In genomic region chr17:59826741-59827453, GRCh38 we compare ENCODE assay signal across 10 cellular contexts.
DNase-seq lines count a peak whose midpoint lies in the region; ATAC-seq, FAIRE-seq and TF ChIP-seq lines count a peak whose summit lies in the region.
"Had no signal": no experiment of that assay in that cellular context is flagged by ENCODE, and none has a peak within 500 bp of the region (broad histone marks: within the 10 kb centered on the region; RNA-seq: fewer than 3 reads in every experiment).

No MANE protein-coding gene starts in this region.

- H3K27ac ChIP-seq in A549 (peak overlapping the region; percentile 96 to 97), GM23338 (ENCODE audit: low read depth) (no peak overlapping the region), kidney (ENCODE audit: low read depth in 2 of 2, low read length in 2 of 2) (no peak overlapping the region)
- no peak overlapping the region for H3K27ac ChIP-seq in naive thymus-derived CD4-positive, alpha-beta T cell (ENCODE audit: low read depth, low read length)

- POLR2A ChIA-PET in A549 (lab: Yijun Ruan, JAX): interaction anchor here (1.1 to 9.2 kb wide), 3 partner anchors 15 to 73 kb away, joined by 9 to 375 read pairs (median 70); no protein-coding TSS in a partner anchor
- POLR2A ChIA-PET in naive thymus-derived CD4-positive, alpha-beta T cell (lab: Charles Lee): interaction anchor here (0.6 to 2.0 kb wide), 3 partner anchors 13 to 36 kb away, joined by 3 to 10 read pairs (median 6); no protein-coding TSS in a partner anchor

- no peaks in the 10 kb centered on the region for H3F3A ChIP-seq in GM23338 (replicated peaks; ENCODE audit: low read depth)

- intact Hi-C loops in naive thymus-derived CD4-positive, alpha-beta T cell (cut with micrococcal nuclease): loop anchor here (1.0 to 2.0 kb wide), 2 partner anchors 18 to 65 kb away; no protein-coding TSS in a partner anchor
- intact Hi-C loops in kidney (cut with DNase I): no loop called here

- no peak overlapping the region for H3K4me3 Mint-ChIP-seq in GM23338
- peak overlapping the region in 3 of 10 donors; percentile 0 to 86 (median 0) for H3K4me3 Mint-ChIP-seq in naive thymus-derived CD4-positive, alpha-beta T cell

- H4K20me1 ChIP-seq in GM23338 (replicated peaks; ENCODE audit: insufficient read depth): no peaks in the 10 kb centered on the region

- no peak overlapping the region for H3K9ac ChIP-seq in kidney (ENCODE audit: low read length in 2 of 2)

- no peak for TF ChIP-seq POLR2A in A549 (IDR thresholded peaks at IDR 0.05; ENCODE audit: low read length)

- no peaks in the 10 kb centered on the region for H3K36me3 Mint-ChIP-seq in GM23338 (ENCODE audit: low read depth)
- H3K36me3 Mint-ChIP-seq in activated naive CD4-positive, alpha-beta T cell treated with anti-CD3 and anti-CD28 coated beads, Interleukin-2, amount 50 U/mL, for 72 hours: peaks cover 49% of the 10 kb centered on the region in 2 donors
- peaks cover 0 to 19% (median 10%) of the 10 kb centered on the region in 5 donors for H3K36me3 Mint-ChIP-seq in naive thymus-derived CD4-positive, alpha-beta T cell

- no peaks in the 10 kb centered on the region for H3K9me3 Mint-ChIP-seq in GM23338
- no peaks in the 10 kb centered on the region for H3K9me3 Mint-ChIP-seq in activated naive CD4-positive, alpha-beta T cell treated with anti-CD3 and anti-CD28 coated beads, Interleukin-2, amount 50 U/mL, for 72 hours
- H3K9me3 Mint-ChIP-seq in naive thymus-derived CD4-positive, alpha-beta T cell: no peaks in the 10 kb centered on the region

- H2AFZ ChIP-seq in GM23338: no peak overlapping the region

- TF ChIP-seq EP300 in A549 (IDR thresholded peaks at IDR 0.05): no peak

- no peaks in the 10 kb centered on the region for H3K27me3 ChIP-seq in GM23338 (ENCODE audit: insufficient read depth)
- no peaks in the 10 kb centered on the region for H3K27me3 ChIP-seq in naive thymus-derived CD4-positive, alpha-beta T cell (ENCODE audit: control insufficient read depth in 2 of 2, insufficient read depth in 2 of 2, low read length in 2 of 2)

- H3K9me3 ChIP-seq in A549 (no peaks in the 10 kb centered on the region), kidney (ENCODE audit: control insufficient read depth in 1 of 2, low read length in 2 of 2) (no peaks in the 10 kb centered on the region)
- H3K9me3 ChIP-seq in naive thymus-derived CD4-positive, alpha-beta T cell (ENCODE audit: control insufficient read depth in 2 of 3, low read length in 3 of 3): no peaks in the 10 kb centered on the region

- H3K79me2 ChIP-seq in GM23338 (replicated peaks; ENCODE audit: insufficient read depth): no peaks in the 10 kb centered on the region

- ATAC-seq in A549 (no peak), GM23338 (no peak), HG02981 (IDR thresholded peaks at IDR 0.05; ENCODE audit: unreplicated experiment) (no peak), GM18520 (IDR thresholded peaks at IDR 0.05; ENCODE audit: unreplicated experiment) (no peak), HG02642 (IDR thresholded peaks at IDR 0.05; ENCODE audit: poor library complexity, unreplicated experiment) (no peak)
- ATAC-seq in activated naive CD4-positive, alpha-beta T cell treated with anti-CD3 and anti-CD28 coated beads, Interleukin-2, amount 50 U/mL, for 72 hours: no peak
- ATAC-seq in naive thymus-derived CD4-positive, alpha-beta T cell: no peak

- H3K27me3 Mint-ChIP-seq in GM23338 (ENCODE audit: insufficient read depth, low read depth, poor library complexity): no peaks in the 10 kb centered on the region
- no peaks in the 10 kb centered on the region for H3K27me3 Mint-ChIP-seq in naive thymus-derived CD4-positive, alpha-beta T cell

- FAIRE-seq in A549 (lab: Jason Lieb, UNC) (no peak), kidney (lab: Jason Lieb, UNC) (no peak)
- FAIRE-seq: colon had no signal

- DNase-seq in A549 (ENCODE audit: low read depth in 1 of 2, low spot score in 1 of 2) (no peak), GM23338 (ENCODE audit: low spot score) (no peak), kidney (no peak)
- no peak for DNase-seq in activated naive CD4-positive, alpha-beta T cell treated with anti-CD3 and anti-CD28 coated beads, Interleukin-2, amount 50 U/mL, for 72 hours (ENCODE audit: low spot score in 2 of 2)
- DNase-seq in naive thymus-derived CD4-positive, alpha-beta T cell: no peak
- DNase-seq: KBM-7 had no signal

- H3K4me1 ChIP-seq in A549 (peaks cover 67% of the 10 kb centered on the region), GM23338 (ENCODE audit: insufficient read depth) (peaks cover 24% of the 10 kb centered on the region), kidney (ENCODE audit: control insufficient read depth in 1 of 2, insufficient read depth in 1 of 2, low read depth in 1 of 2, low read length in 2 of 2) (peaks cover 4 to 17% of the 10 kb centered on the region in 2 donors)
- peaks cover 14 to 46% of the 10 kb centered on the region in 2 donors for H3K4me1 ChIP-seq in naive thymus-derived CD4-positive, alpha-beta T cell (ENCODE audit: control insufficient read depth in 2 of 2, insufficient read depth in 2 of 2, low read length in 2 of 2)

- no peak for TF ChIP-seq RAD21 in A549 (conservative IDR thresholded peaks at IDR 0.05 in 1 of 2, IDR thresholded peaks at IDR 0.05 in 1 of 2)

- CTCF ChIA-PET in A549 (lab: Yijun Ruan, JAX): interaction anchor here (0.9 to 6.9 kb wide), 7 partner anchors 8 to 73 kb away, joined by 3 to 57 read pairs (median 5); no protein-coding TSS in a partner anchor
- CTCF ChIA-PET in naive thymus-derived CD4-positive, alpha-beta T cell (lab: Charles Lee): no interaction called here

- H3K27ac Mint-ChIP-seq in GM23338: peak overlapping the region; percentile 16; the same call in 1 of the 2 replicates
- peak overlapping the region; percentile 98 to 100 for H3K27ac Mint-ChIP-seq in activated naive CD4-positive, alpha-beta T cell treated with anti-CD3 and anti-CD28 coated beads, Interleukin-2, amount 50 U/mL, for 72 hours
- H3K27ac Mint-ChIP-seq in naive thymus-derived CD4-positive, alpha-beta T cell: peak overlapping the region in 8 of 9 donors; percentile 1 to 97 (median 62)

- H3K4me1 Mint-ChIP-seq in GM23338: peaks cover 38% of the 10 kb centered on the region
- H3K4me1 Mint-ChIP-seq in naive thymus-derived CD4-positive, alpha-beta T cell: peaks cover 19 to 67% (median 40%) of the 10 kb centered on the region in 7 donors

- H3K9me2 ChIP-seq in GM23338 (ENCODE audit: insufficient read depth): no peaks in the 10 kb centered on the region

- H3K4me2 ChIP-seq in A549 (peak overlapping the region; percentile 83), GM23338 (peak overlapping the region; percentile 23)

- H3K36me3 ChIP-seq in GM23338 (ENCODE audit: insufficient read depth): no peaks in the 10 kb centered on the region
- peaks cover 0 to 5% (median 0%) of the 10 kb centered on the region in 3 experiments for H3K36me3 ChIP-seq in naive thymus-derived CD4-positive, alpha-beta T cell (ENCODE audit: control insufficient read depth in 2 of 3, insufficient read depth in 3 of 3, low read length in 3 of 3)
- peaks cover 0 to 3% of the 10 kb centered on the region in 2 donors for H3K36me3 ChIP-seq in kidney (ENCODE audit: control insufficient read depth in 1 of 2, insufficient read depth in 2 of 2, low read length in 2 of 2)

- no peak overlapping the region for H3K4me3 ChIP-seq in A549
- no peak overlapping the region for H3K4me3 ChIP-seq in GM23338
- no peak overlapping the region for H3K4me3 ChIP-seq in naive thymus-derived CD4-positive, alpha-beta T cell (ENCODE audit: low read length)
- no peak overlapping the region for H3K4me3 ChIP-seq in kidney (ENCODE audit: low read length in 2 of 2)

- TF ChIP-seq CTCF in A549 (IDR thresholded peaks at IDR 0.05): no peak
- TF ChIP-seq CTCF in GM23338 (conservative IDR thresholded peaks at IDR 0.05; ENCODE audit: low read depth in 2 of 2): no peak
- no peak for TF ChIP-seq CTCF in kidney (IDR thresholded peaks at IDR 0.05; ENCODE audit: borderline replicate concordance, extremely low read depth, insufficient read depth)

- WGBS in A549 (ENCODE audit: missing lambda C conversion rate): 80% methylated on average over 4 of the region's 4 CpGs

TF ChIP-seq in A549, 52 proteins besides CTCF, POLR2A, EP300 and RAD21 (continues in another document):
- peak; percentile 65 for TF ChIP-seq HOXB13 (CRISPR knock-in tag; IDR thresholded peaks at IDR 0.05; ENCODE audit: low read depth)
- no peak for TF ChIP-seq FOSL2 (IDR thresholded peaks at IDR 0.05)
- no peak for TF ChIP-seq FOSL2 (CRISPR knock-in tag; IDR thresholded peaks at IDR 0.05)
- TF ChIP-seq HES2 (IDR thresholded peaks at IDR 0.05): no peak
- no peak for TF ChIP-seq SREBF2 (IDR thresholded peaks at IDR 0.05)
- no peak for TF ChIP-seq HOXB5 (CRISPR knock-in tag; IDR thresholded peaks at IDR 0.05)
- no peak for TF ChIP-seq ZFP36 (IDR thresholded peaks at IDR 0.05; ENCODE audit: borderline replicate concordance, partially characterized antibody)
- TF ChIP-seq RNF2 (IDR thresholded peaks at IDR 0.05; ENCODE audit: borderline replicate concordance, low read depth): no peak
- TF ChIP-seq TP53 (CRISPR knock-in tag; IDR thresholded peaks at IDR 0.05): no peak
- TF ChIP-seq RFX5 (IDR thresholded peaks at IDR 0.05): no peak
- no peak for TF ChIP-seq NPAS2 (CRISPR knock-in tag; IDR thresholded peaks at IDR 0.05; ENCODE audit: borderline replicate concordance)
- TF ChIP-seq NFE2L2 (conservative IDR thresholded peaks at IDR 0.05; ENCODE audit: low read length): no peak

TF ChIP-seq in GM23338, 12 proteins besides CTCF, POLR2A, EP300 and RAD21:
- TF ChIP-seq STAT1 (IDR thresholded peaks at IDR 0.05; ENCODE audit: unreplicated experiment): no peak
- TF ChIP-seq JUNB (IDR thresholded peaks at IDR 0.05; ENCODE audit: unreplicated experiment): no peak
- no peak for TF ChIP-seq POLR2AphosphoS5 (IDR thresholded peaks at IDR 0.05; ENCODE audit: low read depth)
TF ChIP-seq in GM23338: peak in this region for 0.

Comparison
In these comparisons a context has a peak if more than half of its experiments do, and no peak if none do; other contexts are left out.
1. H3K27ac ChIP-seq: peak in A549 (2 of 2); none in GM23338 (single experiment), naive thymus-derived CD4-positive, alpha-beta T cell (single experiment) and kidney (0 of 2).
2. H3K27ac Mint-ChIP-seq: peak in every context shown above with its lines; median percentile 99 in activated naive CD4-positive, alpha-beta T cell treated with anti-CD3 and anti-CD28 coated beads, Interleukin-2, amount 50 U/mL, for 72 hours; 62 in naive thymus-derived CD4-positive, alpha-beta T cell; 16 in GM23338.